18 cellular contexts compared by ENCODE assay signal in genomic region chr17:27445971-27446370, GRCh38. TPM values are rescaled to one million over a fixed set of nuclear protein-coding genes. Genes with fewer than 3 reads are reported as not detected.
A peak's percentile ranks its signal among the peaks of the same experiment; 100 is the strongest.
DNase-seq lines count a peak whose midpoint lies in the region; ATAC-seq, FAIRE-seq and TF ChIP-seq lines count a peak whose summit lies in the region.
"Had no signal": no experiment of that assay in that cellular context is flagged by ENCODE, and none has a peak within 500 bp of the region (broad histone marks: within the 10 kb centered on the region; RNA-seq: fewer than 3 reads in every experiment).

No MANE protein-coding gene starts in this region.

- no peaks in the 10 kb centered on the region for H3K27me3 Mint-ChIP-seq in osteocyte (ENCODE audit: unreplicated experiment)
- H3K27me3 Mint-ChIP-seq: CD8-positive, alpha-beta memory T cell had no signal

- H2AFZ ChIP-seq in IMR-90 (replicated peaks; ENCODE audit: low read length, poor library complexity), result no peak overlapping the region
- H2AFZ ChIP-seq in K562 (ENCODE audit: low read depth, low read length), result peak overlapping the region; percentile 67

- no peaks in the 10 kb centered on the region for H3K79me1 ChIP-seq in IMR-90 (ENCODE audit: low read depth in 1 of 2, low read length in 2 of 2)

- H2AK5ac ChIP-seq in IMR-90 (ENCODE audit: low read depth, low read length), result peak overlapping the region; percentile 90

- H3K9me1 ChIP-seq in IMR-90 (ENCODE audit: insufficient read depth, low read length), result peaks cover 16% of the 10 kb centered on the region
- H3K9me1 ChIP-seq in K562 (ENCODE audit: control insufficient read depth, insufficient read depth, low read length), result no peaks in the 10 kb centered on the region

- no peak for FAIRE-seq in K562 (lab: Jason Lieb, UNC)
- FAIRE-seq: GM19239, H54 had no signal

- no peak overlapping the region for H3K4me2 ChIP-seq in IMR-90 (ENCODE audit: low read depth, low read length)
- H3K4me2 ChIP-seq in K562 (ENCODE audit: insufficient read depth, low read length), result no peak overlapping the region; the same call in 1 of the 2 replicates
- H3K4me2 ChIP-seq: BLaER1 had no signal

- H4K20me1 ChIP-seq in IMR-90 (ENCODE audit: insufficient read depth, low read length) (peaks cover 4% of the 10 kb centered on the region; the same call in 1 of the 2 replicates), K562 (replicated peaks; ENCODE audit: control insufficient read depth, insufficient read depth, low read length) (no peaks in the 10 kb centered on the region)
- H4K20me1 ChIP-seq: BLaER1 had no signal

- peak overlapping the region; percentile 85 for H3K27ac ChIP-seq in IMR-90 (ENCODE audit: insufficient read depth, low read length)
- H3K27ac ChIP-seq in K562 (ENCODE audit: extremely low read depth, low read depth, low read length), result no peak overlapping the region; the same call in 1 of the 3 replicates
- H3K27ac ChIP-seq: BLaER1 had no signal

- H3K14ac ChIP-seq in IMR-90 (replicated peaks; ENCODE audit: low read depth, low read length), result peak overlapping the region; percentile 89

- 100% methylated on average over 1 of the region's 8 CpGs; no CpG with 5 or more reads in 1 of the 2 experiments for WGBS in IMR-90 (ENCODE audit: extremely low coverage in 2 of 2, insufficient read length in 1 of 2), 2 experiments
- WGBS in K562 (ENCODE audit: insufficient coverage, low coverage, missing lambda C conversion rate), result 50% methylated on average over 3 of the region's 8 CpGs

- TF ChIP-seq CTCF in IMR-90 (conservative IDR thresholded peaks at IDR 0.05; ENCODE audit: low read depth, low read length) (no peak), K562 (IDR thresholded peaks at IDR 0.05 in 2 of 3, conservative IDR thresholded peaks at IDR 0.05 in 1 of 3; ENCODE audit: insufficient read depth in 2 of 3, low read depth in 1 of 3, low read length in 3 of 3) (no peak), osteocyte (IDR thresholded peaks at IDR 0.05) (no peak)

- no peaks in the 10 kb centered on the region for H3K9me3 ChIP-seq in IMR-90 (ENCODE audit: control insufficient read depth, insufficient read depth, low read length)
- no peaks in the 10 kb centered on the region for H3K9me3 ChIP-seq in K562 (replicated peaks; ENCODE audit: control insufficient read depth, insufficient read depth, low read depth, low read length)
- H3K9me3 ChIP-seq: A549, BLaER1, Caco-2 had no signal

- peaks cover 25% of the 10 kb centered on the region for H3K4me1 ChIP-seq in IMR-90 (ENCODE audit: control insufficient read depth, insufficient read depth, low read length)
- peaks cover 37 to 46% of the 10 kb centered on the region in 2 experiments; a peak in 4 of 5 replicates for H3K4me1 ChIP-seq in K562 (replicated peaks in 1 of 2; ENCODE audit: control insufficient read depth in 2 of 2, insufficient read depth in 2 of 2, low read length in 2 of 2)
- H3K4me1 ChIP-seq: BLaER1 had no signal

- ATAC-seq in IMR-90 (ENCODE audit: low read depth), result no peak
- no peak for ATAC-seq in K562
- no peak for ATAC-seq in HG02981 (IDR thresholded peaks at IDR 0.05; ENCODE audit: unreplicated experiment)
- ATAC-seq: HCT116 had no signal

- no peak overlapping the region for H2AK9ac ChIP-seq in IMR-90 (replicated peaks; ENCODE audit: low read depth, low read length, poor library complexity)

- no peaks in the 10 kb centered on the region for H3K79me2 ChIP-seq in K562 (ENCODE audit: control insufficient read depth, insufficient read depth, low read length)

- CTCF ChIA-PET in IMR-90 (lab: Yijun Ruan, JAX), result interaction anchor here (0.5 to 1.1 kb wide), 2 partner anchors 107 to 150 kb away, joined by 3 to 5 read pairs; no protein-coding TSS in a partner anchor
- CTCF ChIA-PET in K562 (lab: Yijun Ruan, JAX; ENCODE audit: low intra/inter-chr PET ratio), result no interaction called here

- H4K5ac ChIP-seq in IMR-90 (ENCODE audit: low read depth, low read length), result peak overlapping the region; percentile 62

- no peak for DNase-seq in IMR-90
- no peak for DNase-seq in K562 (ENCODE audit: extremely low read depth in 1 of 4, low spot score in 3 of 4)
- DNase-seq in osteocyte (ENCODE audit: extremely low spot score, unreplicated experiment), result no peak
- DNase-seq in cerebellar cortex (ENCODE audit: low spot score), result no peak
- no peak for DNase-seq in amniotic stem cell (lab: John Stamatoyannopoulos, UW)
- DNase-seq in HuH-7 (ENCODE audit: low spot score), result no peak
- DNase-seq: AML-193; Caco-2; CD8-positive, alpha-beta memory T cell; DMS53; GF-D8 had no signal

- peak overlapping the region; percentile 61 for H2BK5ac ChIP-seq in IMR-90 (ENCODE audit: low read depth, low read length, poor library complexity, severe bottlenecking)

- no peaks in the 10 kb centered on the region for H3K9me3 Mint-ChIP-seq in osteocyte (ENCODE audit: unreplicated experiment)
- H3K9me3 Mint-ChIP-seq: CD8-positive, alpha-beta memory T cell; IgD-negative memory B cell had no signal

- TF ChIP-seq POLR2A in IMR-90 (IDR thresholded peaks at IDR 0.05; ENCODE audit: low read depth, low read length) (no peak), K562 (conservative IDR thresholded peaks at IDR 0.05) (no peak)

- in situ Hi-C loops in IMR-90 (cut with MboI; ENCODE audit: low sequenced_read_pairs) (loop anchor here (10.0 to 25.0 kb wide), 2 partner anchors 81 to 209 kb away; no protein-coding TSS in a partner anchor), K562 (cut with MboI) (no loop called here)

- peak overlapping the region; percentile 85 for H3K18ac ChIP-seq in IMR-90 (ENCODE audit: low read depth, low read length)

- POLR2A ChIA-PET in IMR-90 (lab: Charles Lee; ENCODE audit: unreplicated experiment) (interaction anchor here (0.6 kb wide), 1 partner anchor 10 kb away, joined by 4 read pairs; no protein-coding TSS in a partner anchor), K562 (lab: Yijun Ruan, JAX) (interaction anchor here (1.0 to 1.1 kb wide), 3 partner anchors 10 to 202 kb away, joined by 3 to 4 read pairs (median 3); no protein-coding TSS in a partner anchor)

- BruUV-seq in IMR-90 (replicated peaks; lab: Mats Ljungman, UMichigan) (no TSS peak), K562 (replicated peaks; lab: Mats Ljungman, UMichigan) (no TSS peak)

- no peaks in the 10 kb centered on the region for H3K36me3 ChIP-seq in IMR-90 (ENCODE audit: control insufficient read depth, insufficient read depth, low read length)
- no peaks in the 10 kb centered on the region for H3K36me3 ChIP-seq in K562 (ENCODE audit: control insufficient read depth, insufficient read depth, low read length)
- H3K36me3 ChIP-seq: BLaER1 had no signal

- intact Hi-C loops in IMR-90 (cut with micrococcal nuclease) (loop anchor here (2.0 kb wide), 2 partner anchors 61 to 93 kb away; no protein-coding TSS in a partner anchor), K562 (cut with micrococcal nuclease) (no loop called here)

- H3K27ac Mint-ChIP-seq in osteocyte (ENCODE audit: unreplicated experiment), result peak overlapping the region; percentile 52
- H3K27ac Mint-ChIP-seq: IgD-negative memory B cell had no signal

- peak overlapping the region; percentile 53 for H3K23ac ChIP-seq in IMR-90 (ENCODE audit: low read depth, low read length)

- peak overlapping the region; percentile 97; the same call in 2 of the 3 replicates for H2BK15ac ChIP-seq in IMR-90 (ENCODE audit: low read depth, low read length)

- H2BK20ac ChIP-seq in IMR-90 (ENCODE audit: low read depth, low read length), result peak overlapping the region; percentile 98

- peak overlapping the region; percentile 93 for H4K91ac ChIP-seq in IMR-90 (ENCODE audit: insufficient read depth, low read depth, low read length)

- peaks cover 44% of the 10 kb centered on the region for H3K4me1 Mint-ChIP-seq in osteocyte (ENCODE audit: unreplicated experiment)
- H3K4me1 Mint-ChIP-seq: CD8-positive, alpha-beta memory T cell had no signal

- no peak for TF ChIP-seq EP300 in K562 (IDR thresholded peaks at IDR 0.05; ENCODE audit: low read length)

- peak overlapping the region; percentile 24; the same call in 1 of the 2 replicates for H3K56ac ChIP-seq in IMR-90 (ENCODE audit: extremely low read depth, insufficient read depth, low read length)

- H3K27me3 ChIP-seq in IMR-90 (ENCODE audit: control insufficient read depth, insufficient read depth, low read length) (no peaks in the 10 kb centered on the region), K562 (ENCODE audit: control insufficient read depth in 2 of 2, insufficient read depth in 2 of 2, low read length in 2 of 2) (no peaks in the 10 kb centered on the region)
- H3K27me3 ChIP-seq: BLaER1 had no signal

- TF ChIP-seq RAD21 in IMR-90 (IDR thresholded peaks at IDR 0.05; ENCODE audit: low read length) (no peak), K562 (CRISPR knock-in tag; conservative IDR thresholded peaks at IDR 0.05 in 1 of 2, IDR thresholded peaks at IDR 0.05 in 1 of 2) (no peak)

- H4K8ac ChIP-seq in IMR-90 (ENCODE audit: low read depth in 2 of 2, low read length in 2 of 2), result peak overlapping the region; percentile 48 to 63

- no peaks in the 10 kb centered on the region for H3K36me3 Mint-ChIP-seq in osteocyte (ENCODE audit: unreplicated experiment)
- H3K36me3 Mint-ChIP-seq: CD8-positive, alpha-beta memory T cell had no signal

- H3K4me3 ChIP-seq in IMR-90 (ENCODE audit: insufficient read depth, low read depth, low read length), result no peak overlapping the region
- no peak overlapping the region for H3K4me3 ChIP-seq in K562
- H3K4me3 ChIP-seq: A549, BLaER1 had no signal

- peak overlapping the region; percentile 93 for H2BK120ac ChIP-seq in IMR-90 (ENCODE audit: low read depth, low read length)

- peak overlapping the region; percentile 95 for H3K4ac ChIP-seq in IMR-90 (ENCODE audit: low read depth, low read length)

- H3K9ac ChIP-seq in IMR-90 (ENCODE audit: low read depth, low read length), result no peak overlapping the region
- H3K9ac ChIP-seq in K562 (ENCODE audit: insufficient read depth in 1 of 2, low read depth in 2 of 2, low read length in 2 of 2), result peak overlapping the region; percentile 18 to 22; a peak in 3 of 4 replicates
- H3K9ac ChIP-seq: BLaER1 had no signal

- dilution Hi-C loops in IMR-90 (cut with HindIII; ENCODE audit: low sequenced_read_pairs, unreplicated experiment), result no loop called here

- no peak overlapping the region for H3K4me3 Mint-ChIP-seq in osteocyte (ENCODE audit: unreplicated experiment)
- H3K4me3 Mint-ChIP-seq: CD8-positive, alpha-beta memory T cell; IgD-negative memory B cell had no signal

RNA-seq across cellular contexts. Expression of gene KSR1, which starts 10.3 kb away (rescaled TPM):
- total RNA-seq in IMR-90 (2012; rRNA removed) (8.9 and 12.5 TPM in 2 replicates), K562 (2014; rRNA removed) (17.8 and 18.2 TPM in 2 replicates), K562 (2014; rRNA removed; fragmentation: Illumina TruSeq; extraction: Trizol) (14.7 and 18.4 TPM in 2 replicates), K562 (2015; rRNA removed; fragmentation: Illumina TruSeq; extraction: Trizol) (9.6 and 10.9 TPM in 2 replicates), K562 (2021) (48.0 and 51.7 TPM in 2 replicates), osteocyte (56.0 and 63.4 TPM in 2 replicates)
- polyA plus RNA-seq in IMR-90 (2012; rRNA removed) (19.5 and 21.9 TPM in 2 replicates), K562 (2011; rRNA removed) (16.4 and 20.2 TPM in 2 replicates), K562 (2014; fragmentation: Illumina TruSeq; extraction: Trizol) (36.9 and 38.0 TPM in 2 replicates), K562 (2014; fragmentation: Nextera tagmentation; extraction: Ambion mirVana) (1 to 10 TPM; 1.4 TPM), K562 (2014; rRNA removed) (29.4 and 33.6 TPM in 2 replicates)
- polyA plus RNA-seq in IMR-90 (2012; cell fraction: cytosol; rRNA removed), result 12.2 and 18.8 TPM in 2 replicates
- 83.2 and 123 TPM in 2 replicates for polyA plus RNA-seq in IMR-90 (2012; cell fraction: nucleus; rRNA removed; ENCODE audit: low replicate concordance)
- total RNA-seq in K562 (2011; cell fraction: chromatin; rRNA removed; ENCODE audit: low replicate concordance), result 221 and 371 TPM in 2 replicates
- 168 and 203 TPM in 2 replicates for total RNA-seq in K562 (2011; cell fraction: nucleolus; rRNA removed)
- 226 and 236 TPM in 2 replicates for total RNA-seq in K562 (2011; cell fraction: nucleoplasm; rRNA removed)
- 9.1 and 16.1 TPM in 2 replicates for polyA plus RNA-seq in K562 (2011; cell fraction: cytosol; rRNA removed)
- 52.3 and 120 TPM in 2 replicates for polyA plus RNA-seq in K562 (2011; cell fraction: nucleus; rRNA removed)
- polyA plus RNA-seq in K562 (2012), result 27.7 and 56.2 TPM in 2 replicates
- 19.1 and 30.3 TPM in 2 replicates for polyA minus RNA-seq in K562 (2011; rRNA and poly(A)+ RNA removed)
- polyA minus RNA-seq in K562 (2011; cell fraction: cytosol; rRNA and poly(A)+ RNA removed), result 12.2 and 19.3 TPM in 2 replicates
- 31.8 and 39.9 TPM in 2 replicates for polyA minus RNA-seq in K562 (2011; cell fraction: nucleus; rRNA and poly(A)+ RNA removed)
